In genomic region chr12:6919588-6919987, GRCh38 we compare ENCODE assay signal across 1 cellular context.
TF ChIP-seq lines count a peak whose summit lies in the region.

No MANE protein-coding gene starts in this region.

TF ChIP-seq in WTC11, 78 proteins besides CTCF, POLR2A, EP300 and RAD21 (continued from another document):
- TF ChIP-seq HMGXB4 (CRISPR knock-in tag; IDR thresholded peaks at IDR 0.05), result no peak
